Comparison of ENCODE assay signal across 22 cellular contexts in genomic region chr15:36256258-36256825, GRCh38.
DNase-seq lines count a peak whose midpoint lies in the region; ATAC-seq, FAIRE-seq and TF ChIP-seq lines count a peak whose summit lies in the region.
"Had no signal": no experiment of that assay in that cellular context is flagged by ENCODE, and none has a peak within 500 bp of the region (broad histone marks: within the 10 kb centered on the region; RNA-seq: fewer than 3 reads in every experiment).

No MANE protein-coding gene starts in this region.

- POLR2A ChIA-PET in A549 (lab: Yijun Ruan, JAX): no interaction called here
- POLR2A ChIA-PET in K562 (lab: Yijun Ruan, JAX): no interaction called here

- H3K9me2 ChIP-seq in neural cell (ENCODE audit: insufficient read depth, low read length): no peaks in the 10 kb centered on the region
- H3K9me2 ChIP-seq: SK-N-SH had no signal

- H3K4me3 ChIP-seq in A549: no peak overlapping the region
- no peak overlapping the region for H3K4me3 ChIP-seq in K562
- H3K4me3 ChIP-seq in neural cell (ENCODE audit: low read length): no peak overlapping the region

- intact Hi-C loops in K562 (cut with micrococcal nuclease): no loop called here

- H3K9me3 ChIP-seq in A549 (no peaks in the 10 kb centered on the region), K562 (replicated peaks; ENCODE audit: control insufficient read depth, insufficient read depth, low read depth, low read length) (no peaks in the 10 kb centered on the region), neural cell (ENCODE audit: low read length) (no peaks in the 10 kb centered on the region)
- H3K9me3 ChIP-seq: Caco-2 had no signal

- TF ChIP-seq RAD21 in A549 (conservative IDR thresholded peaks at IDR 0.05 in 1 of 2, IDR thresholded peaks at IDR 0.05 in 1 of 2) (no peak), K562 (CRISPR knock-in tag; conservative IDR thresholded peaks at IDR 0.05 in 1 of 2, IDR thresholded peaks at IDR 0.05 in 1 of 2) (no peak), neural cell (conservative IDR thresholded peaks at IDR 0.05) (no peak)

- DNase-seq in A549 (ENCODE audit: low read depth in 1 of 2, low spot score in 1 of 2) (no peak), H54 (ENCODE audit: insufficient read length, low spot score) (no peak), K562 (ENCODE audit: extremely low read depth in 1 of 4, low spot score in 3 of 4) (no peak), UCSD-AML1 (lab: John Stamatoyannopoulos, UW; ENCODE audit: unreplicated experiment) (no peak), NOMO-1 treated with dmso at 0.1 percent for 144 hours (lab: John Stamatoyannopoulos, UW; ENCODE audit: unreplicated experiment) (no peak), NCI-H510A treated with DMSO at 0.1 percent for 48 hours (lab: John Stamatoyannopoulos, UW) (no peak)
- no peak for DNase-seq in stimulated activated naive CD8-positive, alpha-beta T cell treated with anti-CD3 and anti-CD28 coated beads, Interleukin-15, amount 100 ng/mL, for 72 hours
- DNase-seq: Caco-2; CD8-positive, alpha-beta T cell; DMS79 treated with DMSO at 0.1 percent for 48 hours; GF-D8; NCI-H1048; NCI-H1417; NCI-H1694; PC-3; SK-N-SH; SW 1271 had no signal

- H3K4me1 Mint-ChIP-seq in stimulated activated naive CD8-positive, alpha-beta T cell treated with anti-CD3 and anti-CD28 coated beads, Interleukin-15, amount 100 ng/mL, for 72 hours: no peaks in the 10 kb centered on the region
- H3K4me1 Mint-ChIP-seq: B cell had no signal

- no peak overlapping the region for H3K27ac ChIP-seq in A549
- no peak overlapping the region for H3K27ac ChIP-seq in K562 (ENCODE audit: extremely low read depth, low read depth, low read length)
- no peak overlapping the region for H3K27ac ChIP-seq in neural cell (ENCODE audit: low read length)
- H3K27ac ChIP-seq: C4-2B, KMS-11 had no signal

- no peaks in the 10 kb centered on the region for H4K20me1 ChIP-seq in K562 (replicated peaks; ENCODE audit: control insufficient read depth, insufficient read depth, low read length)
- no peaks in the 10 kb centered on the region for H4K20me1 ChIP-seq in neural cell (ENCODE audit: insufficient read depth)

- H3K9me3 Mint-ChIP-seq in stimulated activated naive CD8-positive, alpha-beta T cell treated with anti-CD3 and anti-CD28 coated beads, Interleukin-15, amount 100 ng/mL, for 72 hours: no peaks in the 10 kb centered on the region

- H3K4me2 ChIP-seq in A549 (no peak overlapping the region), K562 (ENCODE audit: insufficient read depth, low read length) (no peak overlapping the region), neural cell (ENCODE audit: low read length) (no peak overlapping the region)
- H3K4me2 ChIP-seq: KMS-11, SK-N-SH had no signal

- H3F3A ChIP-seq in neural cell (ENCODE audit: insufficient read depth, low read length, poor library complexity, severe bottlenecking): no peaks in the 10 kb centered on the region

- no peak for TF ChIP-seq EP300 in A549 (IDR thresholded peaks at IDR 0.05)
- no peak for TF ChIP-seq EP300 in K562 (IDR thresholded peaks at IDR 0.05; ENCODE audit: low read length)
- no peak for TF ChIP-seq EP300 in neural cell (conservative IDR thresholded peaks at IDR 0.05; ENCODE audit: poor library complexity, severe bottlenecking)

- H3K36me3 ChIP-seq in K562 (ENCODE audit: control insufficient read depth, insufficient read depth, low read length): no peaks in the 10 kb centered on the region
- no peaks in the 10 kb centered on the region for H3K36me3 ChIP-seq in neural cell (ENCODE audit: insufficient read depth, low read length)

- CTCF ChIA-PET in A549 (lab: Yijun Ruan, JAX): no interaction called here
- CTCF ChIA-PET in K562 (lab: Yijun Ruan, JAX; ENCODE audit: low intra/inter-chr PET ratio): no interaction called here

- H3K27me3 ChIP-seq in K562 (ENCODE audit: control insufficient read depth in 2 of 2, insufficient read depth in 2 of 2, low read length in 2 of 2) (no peaks in the 10 kb centered on the region), neural cell (ENCODE audit: insufficient read depth, low read depth, low read length) (no peaks in the 10 kb centered on the region)

- H3K27ac Mint-ChIP-seq in stimulated activated naive CD8-positive, alpha-beta T cell treated with anti-CD3 and anti-CD28 coated beads, Interleukin-15, amount 100 ng/mL, for 72 hours: no peak overlapping the region
- H3K27ac Mint-ChIP-seq: B cell; CD8-positive, alpha-beta T cell had no signal

- no peaks in the 10 kb centered on the region for H3K9me1 ChIP-seq in K562 (ENCODE audit: control insufficient read depth, insufficient read depth, low read length)

- TF ChIP-seq CTCF in A549 (IDR thresholded peaks at IDR 0.05) (no peak), K562 (IDR thresholded peaks at IDR 0.05 in 2 of 3, conservative IDR thresholded peaks at IDR 0.05 in 1 of 3; ENCODE audit: insufficient read depth in 2 of 3, low read depth in 1 of 3, low read length in 3 of 3) (no peak), neural cell (IDR thresholded peaks at IDR 0.05; ENCODE audit: poor library complexity, severe bottlenecking) (no peak)

- no TSS peak for BruUV-seq in K562 (replicated peaks; lab: Mats Ljungman, UMichigan)

- H2AFZ ChIP-seq in K562 (ENCODE audit: low read depth, low read length) (no peak overlapping the region), neural cell (ENCODE audit: low read depth, low read length) (no peak overlapping the region)

- WGBS in A549 (ENCODE audit: missing lambda C conversion rate): 63% methylated on average over 2 of the region's 2 CpGs
- 9% methylated on average over 2 of the region's 2 CpGs for WGBS in K562 (ENCODE audit: insufficient coverage, low coverage, missing lambda C conversion rate)

- in situ Hi-C loops in K562 (cut with MboI): loop anchor here (25.0 kb wide), 1 partner anchor 606 kb away; no protein-coding TSS in a partner anchor

- no peaks in the 10 kb centered on the region for H3K4me1 ChIP-seq in A549
- H3K4me1 ChIP-seq in K562 (replicated peaks in 1 of 2; ENCODE audit: control insufficient read depth in 2 of 2, insufficient read depth in 2 of 2, low read length in 2 of 2): no peaks in the 10 kb centered on the region
- H3K4me1 ChIP-seq: Caco-2 had no signal

- H3K4me3 Mint-ChIP-seq in stimulated activated naive CD8-positive, alpha-beta T cell treated with anti-CD3 and anti-CD28 coated beads, Interleukin-15, amount 100 ng/mL, for 72 hours: no peak overlapping the region
- H3K4me3 Mint-ChIP-seq: B cell; CD8-positive, alpha-beta T cell had no signal

- H3K27me3 Mint-ChIP-seq in stimulated activated naive CD8-positive, alpha-beta T cell treated with anti-CD3 and anti-CD28 coated beads, Interleukin-15, amount 100 ng/mL, for 72 hours: no peaks in the 10 kb centered on the region
- H3K27me3 Mint-ChIP-seq: B cell had no signal

- TF ChIP-seq POLR2A in A549 (IDR thresholded peaks at IDR 0.05; ENCODE audit: low read length) (no peak), H54 (IDR thresholded peaks at IDR 0.05; ENCODE audit: low read depth, low read length) (no peak), K562 (conservative IDR thresholded peaks at IDR 0.05) (no peak)

- FAIRE-seq in A549 (lab: Jason Lieb, UNC) (no peak), H54 (lab: Jason Lieb, UNC) (peak; percentile 36), K562 (lab: Jason Lieb, UNC) (no peak)
- FAIRE-seq: GM12891 had no signal

- ATAC-seq in A549 (no peak), K562 (no peak)
- no peak for ATAC-seq in stimulated activated naive CD8-positive, alpha-beta T cell treated with anti-CD3 and anti-CD28 coated beads, Interleukin-15, amount 100 ng/mL, for 72 hours
- ATAC-seq: CD8-positive, alpha-beta T cell; PC-3 had no signal

- H3K9ac ChIP-seq in K562 (ENCODE audit: insufficient read depth in 1 of 2, low read depth in 2 of 2, low read length in 2 of 2): no peak overlapping the region
- H3K9ac ChIP-seq in neural cell (ENCODE audit: low read length): no peak overlapping the region
- H3K9ac ChIP-seq: KMS-11, SK-N-SH had no signal

- no peaks in the 10 kb centered on the region for H3K79me2 ChIP-seq in K562 (ENCODE audit: control insufficient read depth, insufficient read depth, low read length)
- H3K79me2 ChIP-seq in neural cell (replicated peaks; ENCODE audit: insufficient read depth, low read length): no peaks in the 10 kb centered on the region

TF ChIP-seq in A549, 52 proteins besides CTCF, POLR2A, EP300 and RAD21:
- TF ChIP-seq MAFK (IDR thresholded peaks at IDR 0.05; ENCODE audit: partially characterized antibody): peak; percentile 43
- TF ChIP-seq SMC3 (IDR thresholded peaks at IDR 0.05): no peak

TF ChIP-seq in K562, 482 proteins besides CTCF, POLR2A, EP300 and RAD21:
- TF ChIP-seq ZNF316 (IDR thresholded peaks at IDR 0.05): peak; percentile 22; the same call in 1 of the 2 replicates
- TF ChIP-seq KHSRP (IDR thresholded peaks at IDR 0.05): no peak
- no peak for TF ChIP-seq NBN (IDR thresholded peaks at IDR 0.05; ENCODE audit: low read depth)
- TF ChIP-seq C11orf30 (IDR thresholded peaks at IDR 0.05; ENCODE audit: low read depth): 0 out of 2 replicates have a peak, but pooled peaks have one; percentile 9
- TF ChIP-seq MAFF (IDR thresholded peaks at IDR 0.05; ENCODE audit: low read length): peak; percentile 11; the same call in 1 of the 2 replicates
TF ChIP-seq in K562: peak in this region for 3.

TF ChIP-seq in neural cell, 6 proteins besides CTCF, POLR2A, EP300 and RAD21 (continues in another document):
- TF ChIP-seq, protein P1, sequence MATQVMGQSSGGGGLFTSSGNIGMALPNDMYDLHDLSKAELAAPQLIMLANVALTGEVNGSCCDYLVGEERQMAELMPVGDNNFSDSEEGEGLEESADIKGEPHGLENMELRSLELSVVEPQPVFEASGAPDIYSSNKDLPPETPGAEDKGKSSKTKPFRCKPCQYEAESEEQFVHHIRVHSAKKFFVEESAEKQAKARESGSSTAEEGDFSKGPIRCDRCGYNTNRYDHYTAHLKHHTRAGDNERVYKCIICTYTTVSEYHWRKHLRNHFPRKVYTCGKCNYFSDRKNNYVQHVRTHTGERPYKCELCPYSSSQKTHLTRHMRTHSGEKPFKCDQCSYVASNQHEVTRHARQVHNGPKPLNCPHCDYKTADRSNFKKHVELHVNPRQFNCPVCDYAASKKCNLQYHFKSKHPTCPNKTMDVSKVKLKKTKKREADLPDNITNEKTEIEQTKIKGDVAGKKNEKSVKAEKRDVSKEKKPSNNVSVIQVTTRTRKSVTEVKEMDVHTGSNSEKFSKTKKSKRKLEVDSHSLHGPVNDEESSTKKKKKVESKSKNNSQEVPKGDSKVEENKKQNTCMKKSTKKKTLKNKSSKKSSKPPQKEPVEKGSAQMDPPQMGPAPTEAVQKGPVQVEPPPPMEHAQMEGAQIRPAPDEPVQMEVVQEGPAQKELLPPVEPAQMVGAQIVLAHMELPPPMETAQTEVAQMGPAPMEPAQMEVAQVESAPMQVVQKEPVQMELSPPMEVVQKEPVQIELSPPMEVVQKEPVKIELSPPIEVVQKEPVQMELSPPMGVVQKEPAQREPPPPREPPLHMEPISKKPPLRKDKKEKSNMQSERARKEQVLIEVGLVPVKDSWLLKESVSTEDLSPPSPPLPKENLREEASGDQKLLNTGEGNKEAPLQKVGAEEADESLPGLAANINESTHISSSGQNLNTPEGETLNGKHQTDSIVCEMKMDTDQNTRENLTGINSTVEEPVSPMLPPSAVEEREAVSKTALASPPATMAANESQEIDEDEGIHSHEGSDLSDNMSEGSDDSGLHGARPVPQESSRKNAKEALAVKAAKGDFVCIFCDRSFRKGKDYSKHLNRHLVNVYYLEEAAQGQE (IDR thresholded peaks at IDR 0.05; ENCODE audit: borderline replicate concordance): no peak
- TF ChIP-seq EZH2 (IDR thresholded peaks at IDR 0.05; ENCODE audit: borderline replicate concordance, insufficient read depth, low read length, poor library complexity, severe bottlenecking): no peak

Comparison
In these comparisons a context has a peak if more than half of its experiments do, and no peak if none do; other contexts are left out.
1. Of the 35 proteins assayed by ChIP-seq in both K562 and A549: peak only in K562: none; only in A549: MAFK; in both: none; in neither: 34.